ENCODE assay signal across 10 cellular contexts in the genomic region with DNA sequence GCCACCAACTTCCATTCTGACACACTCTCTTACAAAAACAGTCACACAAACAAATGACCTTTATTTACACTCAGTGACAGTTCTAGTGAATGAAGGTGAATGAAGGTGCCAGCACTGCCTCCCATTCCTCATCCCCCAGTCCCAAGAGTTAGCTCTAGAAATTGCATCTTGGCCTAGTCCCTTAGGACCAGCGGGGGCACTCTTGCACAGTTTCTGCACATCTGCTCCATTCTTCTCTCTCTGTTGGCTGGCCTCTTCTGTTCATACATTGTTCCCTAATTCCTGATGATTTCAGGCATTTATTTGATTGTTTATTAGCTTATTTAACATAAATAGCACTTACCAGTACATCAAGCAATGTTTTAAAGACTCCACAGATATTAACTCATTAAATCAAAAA. TPM values are rescaled to one million over a fixed set of nuclear protein-coding genes. Genes with fewer than 3 reads are reported as not detected.
DNase-seq lines count a peak whose midpoint lies in the region; ATAC-seq and TF ChIP-seq lines count a peak whose summit lies in the region.
"Had no signal": no experiment of that assay in that cellular context is flagged by ENCODE, and none has a peak within 500 bp of the region (broad histone marks: within the 10 kb centered on the region; RNA-seq: fewer than 3 reads in every experiment).

No MANE protein-coding gene starts in this region.

- no peaks in the 10 kb centered on the region for H3K79me2 ChIP-seq in KMS-11 (ENCODE audit: insufficient read depth, low read depth)

- H3K9me3 ChIP-seq in mucosa of descending colon: no peaks in the 10 kb centered on the region
- H3K9me3 ChIP-seq: thoracic aorta had no signal

- intact Hi-C loops in mucosa of descending colon (cut with DNase I, micrococcal nuclease): no loop called here

- H3K4me1 ChIP-seq in KMS-11 (ENCODE audit: low read depth, poor library complexity, severe bottlenecking) (peaks cover 7% of the 10 kb centered on the region), mucosa of descending colon (ENCODE audit: low read depth) (peaks cover 9% of the 10 kb centered on the region)

- no peak overlapping the region for H3K4me2 ChIP-seq in KMS-11

- DNase-seq in DMS153 treated with DMSO at 0.1 percent for 48 hours (lab: John Stamatoyannopoulos, UW; ENCODE audit: unreplicated experiment): peak; percentile 13
- DNase-seq in DMS153 (lab: John Stamatoyannopoulos, UW): no peak
- no peak for DNase-seq in astrocyte of the spinal cord (ENCODE audit: low read depth, low spot score)
- DNase-seq in mucosa of descending colon: no peak
- no peak for DNase-seq in NOMO-1 (lab: John Stamatoyannopoulos, UW; ENCODE audit: unreplicated experiment in 2 of 2)
- DNase-seq: activated T-cell treated with anti-CD3 and anti-CD28 coated beads, Interleukin-2, amount 50 U/mL, for 72 hours had no signal

- peak; percentile 48 for ATAC-seq in mucosa of descending colon
- no peak for ATAC-seq in GM19328 (IDR thresholded peaks at IDR 0.05; ENCODE audit: unreplicated experiment)
- no peak for ATAC-seq in HG02885 (IDR thresholded peaks at IDR 0.05; ENCODE audit: poor library complexity, unreplicated experiment)
- ATAC-seq: activated T-cell treated with anti-CD3 and anti-CD28 coated beads, Interleukin-2, amount 50 U/mL, for 72 hours had no signal

- H3K4me3 ChIP-seq in KMS-11 (IDR thresholded peaks at IDR 0.05; ENCODE audit: insufficient read depth, low read depth, low read length) (no peak overlapping the region), astrocyte of the spinal cord (ENCODE audit: low read depth, low read length) (no peak overlapping the region), mucosa of descending colon (no peak overlapping the region)
- H3K4me3 ChIP-seq: thoracic aorta had no signal

- no peak overlapping the region for H3K27ac ChIP-seq in KMS-11
- H3K27ac ChIP-seq: thoracic aorta had no signal

- H3K36me3 ChIP-seq in KMS-11 (ENCODE audit: insufficient read depth): no peaks in the 10 kb centered on the region
- no peaks in the 10 kb centered on the region for H3K36me3 ChIP-seq in mucosa of descending colon (ENCODE audit: low read depth)
- H3K36me3 ChIP-seq: thoracic aorta had no signal

- no peak overlapping the region for H3K9ac ChIP-seq in KMS-11

- TF ChIP-seq CTCF in KMS-11 (conservative IDR thresholded peaks at IDR 0.05; ENCODE audit: low read depth, low read length): peak; percentile 57
- peak; percentile 44 for TF ChIP-seq CTCF in astrocyte of the spinal cord (IDR thresholded peaks at IDR 0.05; ENCODE audit: low read depth, low read length)
- TF ChIP-seq CTCF in mucosa of descending colon (IDR thresholded peaks at IDR 0.05): no peak

- in situ Hi-C loops in astrocyte of the spinal cord (cut with HindIII; ENCODE audit: low sequenced_read_pairs): no loop called here

- H3K27me3 ChIP-seq in KMS-11 (ENCODE audit: insufficient read depth, low read depth): no peaks in the 10 kb centered on the region

- no peaks in the 10 kb centered on the region for H4K20me1 ChIP-seq in KMS-11 (ENCODE audit: insufficient read depth)

- no peak overlapping the region for H2AFZ ChIP-seq in KMS-11 (ENCODE audit: low read depth)

RNA-seq across cellular contexts. Expression of gene GAREM1, which starts 30.9 kb away (rescaled TPM):
- total RNA-seq in mucosa of descending colon: 10 to 100 TPM; 14.5 to 29.0 (median 19.6) TPM
